In the genomic region with DNA sequence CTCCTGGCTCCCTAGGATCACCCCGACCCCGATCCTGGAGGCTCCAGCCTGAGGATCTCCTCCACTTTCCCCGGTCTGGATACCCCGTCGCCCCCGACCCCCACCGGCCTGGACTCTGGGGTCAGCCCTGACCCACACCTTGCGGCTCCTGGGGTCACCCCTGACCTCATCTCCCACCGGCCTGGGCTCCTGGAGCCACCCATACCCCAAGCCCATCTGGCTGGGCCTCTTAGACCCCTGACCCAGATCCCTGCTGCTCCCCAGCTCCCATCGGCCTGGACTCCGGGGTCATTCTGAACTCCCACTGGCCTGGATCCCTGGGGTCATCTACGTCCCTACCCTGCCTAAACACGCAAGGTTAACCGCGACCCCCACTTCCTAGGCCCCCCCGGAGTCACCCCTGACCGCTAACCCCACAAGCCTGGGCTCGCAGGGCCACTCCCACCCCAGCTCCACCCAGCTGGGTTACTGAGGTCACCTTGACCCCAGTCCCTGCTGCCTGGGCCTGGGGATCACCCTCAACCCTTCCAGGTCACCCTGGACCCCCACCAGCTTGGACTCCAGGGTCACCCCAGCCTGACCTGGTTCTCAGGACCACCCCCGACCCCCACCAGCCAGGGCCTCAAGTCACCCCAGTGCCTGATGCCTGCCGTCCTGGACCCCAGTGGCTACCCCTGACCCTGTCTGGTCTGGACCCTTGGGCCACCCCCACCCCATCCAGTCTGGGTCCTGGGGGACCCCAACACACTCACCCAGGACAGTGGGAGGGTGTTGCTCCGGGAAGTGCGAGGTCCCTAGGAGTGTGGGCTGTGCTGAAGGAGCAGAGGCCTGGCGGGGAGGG, we compare ENCODE assay signal across 1 cellular context.
TF ChIP-seq lines count a peak whose summit lies in the region.

No MANE protein-coding gene starts in this region.

TF ChIP-seq in HepG2, 621 proteins besides CTCF, POLR2A, EP300 and RAD21 (continued from another document):
- no peak for TF ChIP-seq REST (IDR thresholded peaks at IDR 0.05; ENCODE audit: borderline replicate concordance in 1 of 2, low read depth in 1 of 2, low read length in 2 of 2)
- peak; percentile 61 for TF ChIP-seq NR2C2 (CRISPR knock-in tag; IDR thresholded peaks at IDR 0.05; ENCODE audit: borderline replicate concordance)
- TF ChIP-seq RERE (CRISPR knock-in tag; IDR thresholded peaks at IDR 0.05; ENCODE audit: low read depth): no peak
TF ChIP-seq in HepG2: peak in this region for 51.
